Comparison of ENCODE assay signal across 14 cellular contexts in genomic region chr20:48236485-48237055, GRCh38.
DNase-seq lines count a peak whose midpoint lies in the region; ATAC-seq and TF ChIP-seq lines count a peak whose summit lies in the region.
"Had no signal": no experiment of that assay in that cellular context is flagged by ENCODE, and none has a peak within 500 bp of the region (broad histone marks: within the 10 kb centered on the region; RNA-seq: fewer than 3 reads in every experiment).

No MANE protein-coding gene starts in this region.

- no peak overlapping the region for H3K4me2 ChIP-seq in hepatocyte
- H3K4me2 ChIP-seq: BLaER1 treated with 17β-estradiol and CSF1 and Interleukin-3, amounts not matched to agents 10 nM and 100 nM had no signal

- no peak overlapping the region for H3K27ac Mint-ChIP-seq in MCF 10A (ENCODE audit: low read depth, unreplicated experiment)
- H3K27ac Mint-ChIP-seq in natural killer cell treated with Interleukin-12 subunit alpha and Interleukin-12 subunit beta and Interleukin-15 and Interleukin-18, amount 100 ng/mL, for 72 hours: no peak overlapping the region

- no peaks in the 10 kb centered on the region for H3K9me2 ChIP-seq in hepatocyte (replicated peaks; ENCODE audit: insufficient read depth)

- no peak overlapping the region for H3K4me3 Mint-ChIP-seq in MCF 10A (ENCODE audit: unreplicated experiment)
- H3K4me3 Mint-ChIP-seq in natural killer cell treated with Interleukin-12 subunit alpha and Interleukin-12 subunit beta and Interleukin-15 and Interleukin-18, amount 100 ng/mL, for 72 hours: no peak overlapping the region

- CTCF ChIA-PET in MCF 10A (lab: Yijun Ruan, JAX): interaction anchor here (0.6 to 1.4 kb wide), 2 partner anchors 158 to 384 kb away, joined by 3 to 4 read pairs; no protein-coding TSS in a partner anchor

- H3K27me3 ChIP-seq in hepatocyte (no peaks in the 10 kb centered on the region), spleen (replicated peaks in 1 of 7) (peaks cover 0 to 23% (median 0%) of the 10 kb centered on the region in 7 donors)
- H3K27me3 ChIP-seq: BLaER1 treated with 17β-estradiol and CSF1 and Interleukin-3, amounts not matched to agents 10 nM and 100 nM; Peyer's patch had no signal

- no peak overlapping the region for H2AFZ ChIP-seq in hepatocyte

- POLR2A ChIA-PET in MCF 10A (lab: Yijun Ruan, JAX): interaction anchor here (0.7 to 0.8 kb wide), 2 partner anchors 10 to 16 kb away, joined by 3 read pairs; no protein-coding TSS in a partner anchor

- H3K9me3 Mint-ChIP-seq in MCF 10A (ENCODE audit: unreplicated experiment): peaks cover 7% of the 10 kb centered on the region
- no peaks in the 10 kb centered on the region for H3K9me3 Mint-ChIP-seq in natural killer cell treated with Interleukin-12 subunit alpha and Interleukin-12 subunit beta and Interleukin-15 and Interleukin-18, amount 100 ng/mL, for 72 hours

- no peaks in the 10 kb centered on the region for H3K4me1 Mint-ChIP-seq in MCF 10A (ENCODE audit: insufficient read depth, unreplicated experiment)
- H3K4me1 Mint-ChIP-seq in natural killer cell treated with Interleukin-12 subunit alpha and Interleukin-12 subunit beta and Interleukin-15 and Interleukin-18, amount 100 ng/mL, for 72 hours (ENCODE audit: low read depth in 2 of 2): peaks cover 3 to 5% of the 10 kb centered on the region in 2 donors

- H3K79me2 ChIP-seq in hepatocyte: no peaks in the 10 kb centered on the region

- H3K36me3 ChIP-seq in hepatocyte (replicated peaks; ENCODE audit: insufficient read depth, low read depth): no peaks in the 10 kb centered on the region
- no peaks in the 10 kb centered on the region for H3K36me3 ChIP-seq in spleen
- H3K36me3 ChIP-seq: Peyer's patch had no signal

- H3K27ac ChIP-seq in hepatocyte (no peak overlapping the region), spleen (no peak overlapping the region)
- H3K27ac ChIP-seq: BLaER1 treated with 17β-estradiol and CSF1 and Interleukin-3, amounts not matched to agents 10 nM and 100 nM had no signal

- H3K9me3 ChIP-seq in hepatocyte (ENCODE audit: low read depth) (no peaks in the 10 kb centered on the region), spleen (peaks cover 0 to 11% (median 3%) of the 10 kb centered on the region in 8 donors)
- H3K9me3 ChIP-seq: Peyer's patch had no signal

- WGBS in hepatocyte (ENCODE audit: low lambda C conversion rate, missing lambda C conversion rate): 62% methylated on average over 6 of the region's 6 CpGs
- 44 to 76% (median 64%) methylated on average over 6 of the region's 6 CpGs for WGBS in spleen, 5 donors

- TF ChIP-seq POLR2A in spleen (IDR thresholded peaks at IDR 0.05): no peak

- H4K20me1 ChIP-seq in hepatocyte (ENCODE audit: insufficient read depth, poor library complexity, severe bottlenecking): no peaks in the 10 kb centered on the region
- H4K20me1 ChIP-seq: BLaER1 treated with 17β-estradiol and CSF1 and Interleukin-3, amounts not matched to agents 10 nM and 100 nM had no signal

- H3K36me3 Mint-ChIP-seq in MCF 10A (ENCODE audit: insufficient read depth, unreplicated experiment): no peaks in the 10 kb centered on the region
- H3K36me3 Mint-ChIP-seq in natural killer cell treated with Interleukin-12 subunit alpha and Interleukin-12 subunit beta and Interleukin-15 and Interleukin-18, amount 100 ng/mL, for 72 hours: peaks cover 4% of the 10 kb centered on the region

- no peak overlapping the region for H3K4me3 ChIP-seq in hepatocyte
- H3K4me3 ChIP-seq in spleen: no peak overlapping the region
- H3K4me3 ChIP-seq: BLaER1 treated with 17β-estradiol and CSF1 and Interleukin-3, amounts not matched to agents 10 nM and 100 nM; Peyer's patch had no signal

- no peak for TF ChIP-seq CTCF in hepatocyte (IDR thresholded peaks at IDR 0.05; ENCODE audit: poor library complexity)
- TF ChIP-seq CTCF in spleen (IDR thresholded peaks at IDR 0.05 in 8 of 11, conservative IDR thresholded peaks at IDR 0.05 in 3 of 11): no peak
- TF ChIP-seq CTCF in MCF 10A (IDR thresholded peaks at IDR 0.05; ENCODE audit: unreplicated experiment): no peak

- no TSS peak for BruUV-seq in MCF 10A (replicated peaks; lab: Mats Ljungman, UMichigan)

- H3K4me1 ChIP-seq in hepatocyte (ENCODE audit: insufficient read depth): no peaks in the 10 kb centered on the region
- H3K4me1 ChIP-seq in spleen: no peaks in the 10 kb centered on the region
- H3K4me1 ChIP-seq: Peyer's patch had no signal

- ATAC-seq in GM19397 (IDR thresholded peaks at IDR 0.05; ENCODE audit: unreplicated experiment): no peak
- ATAC-seq in natural killer cell treated with Interleukin-12 subunit alpha and Interleukin-12 subunit beta and Interleukin-15 and Interleukin-18, amount 100 ng/mL, for 72 hours: no peak

- intact Hi-C loops in spleen (cut with DNase I; ENCODE audit: low total_unique reads) (no loop called here), MCF 10A (cut with micrococcal nuclease) (no loop called here)

- H3K27me3 Mint-ChIP-seq in MCF 10A (ENCODE audit: insufficient read depth, unreplicated experiment): no peaks in the 10 kb centered on the region
- peaks cover 5 to 21% of the 10 kb centered on the region in 2 donors for H3K27me3 Mint-ChIP-seq in natural killer cell treated with Interleukin-12 subunit alpha and Interleukin-12 subunit beta and Interleukin-15 and Interleukin-18, amount 100 ng/mL, for 72 hours

- peak; percentile 56 for DNase-seq in NCI-H2171 treated with DMSO at 0.1 percent for 48 hours (lab: John Stamatoyannopoulos, UW)
- DNase-seq in NCI-H2171 (lab: John Stamatoyannopoulos, UW): no peak
- DNase-seq in RPMI8226: peak; percentile 76
- peak; percentile 20 for DNase-seq in hepatocyte (ENCODE audit: low spot score)
- DNase-seq in spleen: peak; percentile 9
- DNase-seq in MCF 10A (ENCODE audit: unreplicated experiment): no peak
- DNase-seq in natural killer cell treated with Interleukin-12 subunit alpha and Interleukin-12 subunit beta and Interleukin-15 and Interleukin-18, amount 100 ng/mL, for 72 hours (ENCODE audit: low spot score): no peak
- DNase-seq: 8988T, DMS 273 treated with DMSO at 0.1 percent for 48 hours, NCI-H1436 treated with DMSO at 0.1 percent for 48 hours, SIG-M5 had no signal

Comparison
In these comparisons a context has a peak if more than half of its experiments do, and no peak if none do; other contexts are left out.
1. DNase-seq: peak in NCI-H2171 treated with DMSO at 0.1 percent for 48 hours (single experiment), RPMI8226 (single experiment), hepatocyte (single experiment) and spleen (single experiment); none in NCI-H2171 (single experiment), MCF 10A (single experiment) and natural killer cell treated with Interleukin-12 subunit alpha and Interleukin-12 subunit beta and Interleukin-15 and Interleukin-18, amount 100 ng/mL, for 72 hours (single experiment).